12 cellular contexts compared by ENCODE assay signal in genomic region chr14:30445394-30445793, GRCh38.
DNase-seq lines count a peak whose midpoint lies in the region; ATAC-seq and TF ChIP-seq lines count a peak whose summit lies in the region.
"Had no signal": no experiment of that assay in that cellular context is flagged by ENCODE, and none has a peak within 500 bp of the region (broad histone marks: within the 10 kb centered on the region; RNA-seq: fewer than 3 reads in every experiment).

No MANE protein-coding gene starts in this region.

- H3K9me3 Mint-ChIP-seq in nephron progenitor cell = no peaks in the 10 kb centered on the region
- H3K9me3 Mint-ChIP-seq: CD4-positive, alpha-beta memory T cell; T-helper 1 cell treated with Interleukin-12 subunit alpha and Interleukin-12 subunit beta and Interleukin-4 antibody, amounts not matched to agents 30 μg/mL and 1 μg/mL, for 36 hours had no signal

- no peaks in the 10 kb centered on the region for H3K36me3 Mint-ChIP-seq in nephron progenitor cell (ENCODE audit: low read depth)
- H3K36me3 Mint-ChIP-seq: CD4-positive, alpha-beta memory T cell had no signal

- H3K4me1 Mint-ChIP-seq in nephron progenitor cell = peaks cover 9% of the 10 kb centered on the region

- peaks cover 8% of the 10 kb centered on the region for H3K27me3 Mint-ChIP-seq in nephron progenitor cell (ENCODE audit: low read depth, poor library complexity)

- ATAC-seq in HG03045 (IDR thresholded peaks at IDR 0.05; ENCODE audit: unreplicated experiment) (no peak), HG03135 (IDR thresholded peaks at IDR 0.05; ENCODE audit: unreplicated experiment) (no peak)

- H3K27ac Mint-ChIP-seq in nephron progenitor cell = peak overlapping the region; percentile 69
- H3K27ac Mint-ChIP-seq: CD4-positive, alpha-beta memory T cell; T-helper 1 cell treated with Interleukin-12 subunit alpha and Interleukin-12 subunit beta and Interleukin-4 antibody, amounts not matched to agents 30 μg/mL and 1 μg/mL, for 36 hours had no signal

- H3K4me3 Mint-ChIP-seq in nephron progenitor cell = no peak overlapping the region
- H3K4me3 Mint-ChIP-seq: CD4-positive, alpha-beta memory T cell; T-helper 1 cell treated with Interleukin-12 subunit alpha and Interleukin-12 subunit beta and Interleukin-4 antibody, amounts not matched to agents 30 μg/mL and 1 μg/mL, for 36 hours had no signal

- TF ChIP-seq CTCF in nephron progenitor cell (IDR thresholded peaks at IDR 0.05) = no peak

- DNase-seq in NCI-H1417 (lab: John Stamatoyannopoulos, UW) (peak in 2 of 3 experiments; percentile 44 to 79), NCI-H1417 treated with DMSO at 0.1 percent for 48 hours (lab: John Stamatoyannopoulos, UW) (no peak), NCI-H146 (lab: John Stamatoyannopoulos, UW) (peak; percentile 79), SHP77 (lab: John Stamatoyannopoulos, UW) (peak; percentile 43 to 55), nephron progenitor cell (no peak), NCI-H1436 (lab: John Stamatoyannopoulos, UW) (no peak)
- DNase-seq: CD4-positive, alpha-beta memory T cell; NCI-H1436 treated with DMSO at 0.1 percent for 48 hours; NCI-H2081 treated with DMSO at 0.1 percent for 48 hours had no signal

Comparison
In these comparisons a context has a peak if more than half of its experiments do, and no peak if none do; other contexts are left out.
1. DNase-seq: peak in NCI-H1417 (2 of 3), NCI-H146 (single experiment) and SHP77 (2 of 2); none in NCI-H1417 treated with DMSO at 0.1 percent for 48 hours (single experiment), nephron progenitor cell (single experiment) and NCI-H1436 (single experiment).